Comparison of ENCODE assay signal across 18 cellular contexts in the genomic region with DNA sequence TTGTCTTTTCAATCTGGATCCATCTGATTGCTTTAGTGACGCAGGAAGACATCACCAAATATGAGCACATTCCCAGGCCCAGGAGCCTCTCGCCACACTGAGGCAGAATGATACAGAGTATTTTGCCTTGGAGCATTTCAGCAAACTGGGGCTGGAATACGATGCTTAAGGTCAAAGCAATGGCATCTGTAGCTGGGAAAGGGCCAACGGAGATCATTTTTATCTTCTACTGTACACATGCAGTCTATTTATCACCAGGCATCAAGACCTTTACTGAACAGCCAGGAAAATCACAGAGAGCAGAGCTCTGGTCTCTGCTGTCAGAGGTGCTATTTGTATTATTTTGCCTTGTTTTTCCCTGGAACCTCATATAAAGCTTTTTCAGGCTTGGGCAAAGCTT.
"Had no signal": no experiment of that assay in that cellular context is flagged by ENCODE, and none has a peak within 500 bp of the region (broad histone marks: within the 10 kb centered on the region; RNA-seq: fewer than 3 reads in every experiment).

No MANE protein-coding gene starts in this region.

- H3K79me2 ChIP-seq: hepatocyte had no signal

- H3K4me2 ChIP-seq: hepatocyte had no signal

- H3K36me3 ChIP-seq: neutrophil had no signal

- H3K27me3 ChIP-seq: hepatocyte, neutrophil had no signal

- H3K27ac ChIP-seq: hepatocyte, neutrophil had no signal

- DNase-seq: effector memory CD4-positive, alpha-beta T cell; foreskin fibroblast; kidney; left cardiac atrium; left ventricle myocardium superior; mesenchymal stem cell; naive thymus-derived CD4-positive, alpha-beta T cell; posterior cingulate gyrus; stimulated activated CD4-positive, alpha-beta T cell treated with anti-CD3 and anti-CD28 coated beads, Interleukin-2, amount 100 ng/mL, for 24 hours; stimulated activated CD4-positive, alpha-beta T cell treated with anti-CD3 and anti-CD28 coated beads, Interleukin-4, amount 100 ng/mL, for 4 hours; stimulated activated naive B cell treated with anti-CD40 and anti-IgM and Interleukin-4, amounts not matched to agents 10 μg/mL and 1 μg/mL and 100 μg/mL, for 72 hours; stimulated activated naive CD8-positive, alpha-beta T cell treated with anti-CD3 and anti-CD28 coated beads, Interleukin-15, amount 100 ng/mL, for 72 hours; substantia nigra had no signal

- H3K4me3 ChIP-seq: hepatocyte, lung had no signal

- ATAC-seq: esophagus mucosa; left cardiac atrium; left ventricle myocardium superior; naive thymus-derived CD4-positive, alpha-beta T cell; sciatic nerve; stimulated activated naive B cell treated with anti-CD40 and anti-IgM and Interleukin-4, amounts not matched to agents 10 μg/mL and 1 μg/mL and 100 μg/mL, for 72 hours; stimulated activated naive CD8-positive, alpha-beta T cell treated with anti-CD3 and anti-CD28 coated beads, Interleukin-15, amount 100 ng/mL, for 72 hours had no signal

- H3K9me3 ChIP-seq: neutrophil had no signal
